Comparison of ENCODE assay signal across 1 cellular context in the genomic region with DNA sequence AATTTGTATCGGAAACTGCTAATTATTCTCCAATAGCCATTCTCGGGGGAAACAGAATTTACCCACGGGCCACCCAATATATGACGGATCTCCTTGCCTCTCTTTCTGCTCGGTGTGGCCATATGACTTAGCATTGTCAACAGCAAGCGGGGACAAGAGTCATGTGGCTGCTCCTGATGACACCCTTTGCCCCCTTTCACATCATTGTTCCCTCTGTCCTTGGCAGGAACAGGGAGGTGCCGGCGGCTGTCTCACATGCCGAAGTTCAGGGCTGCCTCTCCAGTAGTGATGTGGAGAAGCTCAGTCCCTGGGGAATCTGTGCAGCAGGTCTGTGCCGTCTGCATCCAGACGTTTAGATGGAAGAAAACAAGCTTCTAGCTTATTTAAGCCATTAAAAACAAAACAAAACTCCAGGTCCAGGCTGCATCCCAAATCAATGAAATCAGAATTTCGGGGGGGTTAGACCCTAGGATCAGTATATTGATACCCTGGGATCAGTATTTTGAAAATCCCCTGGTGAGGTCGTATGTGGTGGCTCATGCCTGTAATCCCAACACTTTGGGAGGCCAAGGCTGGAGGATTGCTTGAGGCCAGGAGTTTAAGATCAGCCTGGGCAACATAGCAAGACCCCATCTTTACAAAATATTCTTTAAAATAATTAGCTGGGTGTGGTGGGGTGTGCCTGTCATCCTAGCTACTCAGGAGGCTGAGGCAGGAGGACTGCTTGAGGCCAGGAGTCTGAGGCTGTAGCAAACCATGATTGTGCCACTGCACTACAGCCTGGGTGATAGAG.
TF ChIP-seq lines count a peak whose summit lies in the region.

No MANE protein-coding gene starts in this region.

TF ChIP-seq in HepG2, 621 proteins besides CTCF, POLR2A, EP300 and RAD21 (continued from another document and continues in another):
- TF ChIP-seq KAT8 (CRISPR knock-in tag; IDR thresholded peaks at IDR 0.05) (peak; percentile 27; the same call in 1 of the 2 replicates), ETV5 (CRISPR knock-in tag; IDR thresholded peaks at IDR 0.05; ENCODE audit: borderline replicate concordance) (peak; percentile 13; the same call in 1 of the 2 replicates), ZNF773 (CRISPR knock-in tag; IDR thresholded peaks at IDR 0.05; ENCODE audit: borderline replicate concordance) (no peak), GLI4 (CRISPR knock-in tag; IDR thresholded peaks at IDR 0.05; ENCODE audit: borderline replicate concordance) (no peak), NR2F6 (IDR thresholded peaks at IDR 0.05) (no peak), NR2F6 (CRISPR knock-in tag; IDR thresholded peaks at IDR 0.05) (peak; percentile 61; the same call in 1 of the 2 replicates), NCOA2 (CRISPR knock-in tag; IDR thresholded peaks at IDR 0.05) (0 out of 2 replicates have a peak, but pooled peaks have one; percentile 10), SOX5 (CRISPR knock-in tag; IDR thresholded peaks at IDR 0.05; ENCODE audit: borderline replicate concordance) (peak; percentile 95), SP2 (CRISPR knock-in tag; IDR thresholded peaks at IDR 0.05) (no peak), FOXA3 (CRISPR knock-in tag; IDR thresholded peaks at IDR 0.05) (peak; percentile 72), CEBPB (IDR thresholded peaks at IDR 0.05; ENCODE audit: borderline replicate concordance, low read depth, low read length) (no peak), ZNF280D (CRISPR knock-in tag; IDR thresholded peaks at IDR 0.05) (no peak), HOXA7 (CRISPR knock-in tag; IDR thresholded peaks at IDR 0.05) (no peak), ZKSCAN1 (IDR thresholded peaks at IDR 0.05; ENCODE audit: low read length) (no peak), FOXO1 (CRISPR knock-in tag; IDR thresholded peaks at IDR 0.05) (no peak), FOXK2 (IDR thresholded peaks at IDR 0.05) (no peak), FOXP1 (IDR thresholded peaks at IDR 0.05) (no peak), FOXP1 (CRISPR knock-in tag; IDR thresholded peaks at IDR 0.05) (peak; percentile 31; the same call in 1 of the 2 replicates), SOX6 (IDR thresholded peaks at IDR 0.05) (no peak), SOX6 (CRISPR knock-in tag; IDR thresholded peaks at IDR 0.05) (peak; percentile 84), ZNF660 (CRISPR knock-in tag; IDR thresholded peaks at IDR 0.05; ENCODE audit: borderline replicate concordance, low read depth) (no peak), SALL1 (CRISPR knock-in tag; IDR thresholded peaks at IDR 0.05) (peak; percentile 51; the same call in 1 of the 2 replicates)
- TF ChIP-seq, protein P1, sequence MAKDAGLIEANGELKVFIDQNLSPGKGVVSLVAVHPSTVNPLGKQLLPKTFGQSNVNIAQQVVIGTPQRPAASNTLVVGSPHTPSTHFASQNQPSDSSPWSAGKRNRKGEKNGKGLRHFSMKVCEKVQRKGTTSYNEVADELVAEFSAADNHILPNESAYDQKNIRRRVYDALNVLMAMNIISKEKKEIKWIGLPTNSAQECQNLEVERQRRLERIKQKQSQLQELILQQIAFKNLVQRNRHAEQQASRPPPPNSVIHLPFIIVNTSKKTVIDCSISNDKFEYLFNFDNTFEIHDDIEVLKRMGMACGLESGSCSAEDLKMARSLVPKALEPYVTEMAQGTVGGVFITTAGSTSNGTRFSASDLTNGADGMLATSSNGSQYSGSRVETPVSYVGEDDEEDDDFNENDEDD (CRISPR knock-in tag; IDR thresholded peaks at IDR 0.05; ENCODE audit: borderline replicate concordance): peak; percentile 56; the same call in 1 of the 2 replicates
- TF ChIP-seq, protein P2, sequence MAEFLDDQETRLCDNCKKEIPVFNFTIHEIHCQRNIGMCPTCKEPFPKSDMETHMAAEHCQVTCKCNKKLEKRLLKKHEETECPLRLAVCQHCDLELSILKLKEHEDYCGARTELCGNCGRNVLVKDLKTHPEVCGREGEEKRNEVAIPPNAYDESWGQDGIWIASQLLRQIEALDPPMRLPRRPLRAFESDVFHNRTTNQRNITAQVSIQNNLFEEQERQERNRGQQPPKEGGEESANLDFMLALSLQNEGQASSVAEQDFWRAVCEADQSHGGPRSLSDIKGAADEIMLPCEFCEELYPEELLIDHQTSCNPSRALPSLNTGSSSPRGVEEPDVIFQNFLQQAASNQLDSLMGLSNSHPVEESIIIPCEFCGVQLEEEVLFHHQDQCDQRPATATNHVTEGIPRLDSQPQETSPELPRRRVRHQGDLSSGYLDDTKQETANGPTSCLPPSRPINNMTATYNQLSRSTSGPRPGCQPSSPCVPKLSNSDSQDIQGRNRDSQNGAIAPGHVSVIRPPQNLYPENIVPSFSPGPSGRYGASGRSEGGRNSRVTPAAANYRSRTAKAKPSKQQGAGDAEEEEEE (CRISPR knock-in tag; IDR thresholded peaks at IDR 0.05; ENCODE audit: borderline replicate concordance): no peak
- TF ChIP-seq, protein P3, sequence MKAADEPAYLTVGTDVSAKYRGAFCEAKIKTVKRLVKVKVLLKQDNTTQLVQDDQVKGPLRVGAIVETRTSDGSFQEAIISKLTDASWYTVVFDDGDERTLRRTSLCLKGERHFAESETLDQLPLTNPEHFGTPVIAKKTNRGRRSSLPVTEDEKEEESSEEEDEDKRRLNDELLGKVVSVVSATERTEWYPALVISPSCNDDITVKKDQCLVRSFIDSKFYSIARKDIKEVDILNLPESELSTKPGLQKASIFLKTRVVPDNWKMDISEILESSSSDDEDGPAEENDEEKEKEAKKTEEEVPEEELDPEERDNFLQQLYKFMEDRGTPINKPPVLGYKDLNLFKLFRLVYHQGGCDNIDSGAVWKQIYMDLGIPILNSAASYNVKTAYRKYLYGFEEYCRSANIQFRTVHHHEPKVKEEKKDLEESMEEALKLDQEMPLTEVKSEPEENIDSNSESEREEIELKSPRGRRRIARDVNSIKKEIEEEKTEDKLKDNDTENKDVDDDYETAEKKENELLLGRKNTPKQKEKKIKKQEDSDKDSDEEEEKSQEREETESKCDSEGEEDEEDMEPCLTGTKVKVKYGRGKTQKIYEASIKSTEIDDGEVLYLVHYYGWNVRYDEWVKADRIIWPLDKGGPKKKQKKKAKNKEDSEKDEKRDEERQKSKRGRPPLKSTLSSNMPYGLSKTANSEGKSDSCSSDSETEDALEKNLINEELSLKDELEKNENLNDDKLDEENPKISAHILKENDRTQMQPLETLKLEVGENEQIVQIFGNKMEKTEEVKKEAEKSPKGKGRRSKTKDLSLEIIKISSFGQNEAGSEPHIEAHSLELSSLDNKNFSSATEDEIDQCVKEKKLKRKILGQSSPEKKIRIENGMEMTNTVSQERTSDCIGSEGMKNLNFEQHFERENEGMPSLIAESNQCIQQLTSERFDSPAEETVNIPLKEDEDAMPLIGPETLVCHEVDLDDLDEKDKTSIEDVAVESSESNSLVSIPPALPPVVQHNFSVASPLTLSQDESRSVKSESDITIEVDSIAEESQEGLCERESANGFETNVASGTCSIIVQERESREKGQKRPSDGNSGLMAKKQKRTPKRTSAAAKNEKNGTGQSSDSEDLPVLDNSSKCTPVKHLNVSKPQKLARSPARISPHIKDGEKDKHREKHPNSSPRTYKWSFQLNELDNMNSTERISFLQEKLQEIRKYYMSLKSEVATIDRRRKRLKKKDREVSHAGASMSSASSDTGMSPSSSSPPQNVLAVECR (CRISPR knock-in tag; IDR thresholded peaks at IDR 0.05; ENCODE audit: borderline replicate concordance): peak; percentile 44; the same call in 1 of the 2 replicates
- TF ChIP-seq, protein P4, sequence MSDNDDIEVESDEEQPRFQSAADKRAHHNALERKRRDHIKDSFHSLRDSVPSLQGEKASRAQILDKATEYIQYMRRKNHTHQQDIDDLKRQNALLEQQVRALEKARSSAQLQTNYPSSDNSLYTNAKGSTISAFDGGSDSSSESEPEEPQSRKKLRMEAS (IDR thresholded peaks at IDR 0.05): peak; percentile 73; the same call in 1 of the 2 replicates
- TF ChIP-seq, protein P5, sequence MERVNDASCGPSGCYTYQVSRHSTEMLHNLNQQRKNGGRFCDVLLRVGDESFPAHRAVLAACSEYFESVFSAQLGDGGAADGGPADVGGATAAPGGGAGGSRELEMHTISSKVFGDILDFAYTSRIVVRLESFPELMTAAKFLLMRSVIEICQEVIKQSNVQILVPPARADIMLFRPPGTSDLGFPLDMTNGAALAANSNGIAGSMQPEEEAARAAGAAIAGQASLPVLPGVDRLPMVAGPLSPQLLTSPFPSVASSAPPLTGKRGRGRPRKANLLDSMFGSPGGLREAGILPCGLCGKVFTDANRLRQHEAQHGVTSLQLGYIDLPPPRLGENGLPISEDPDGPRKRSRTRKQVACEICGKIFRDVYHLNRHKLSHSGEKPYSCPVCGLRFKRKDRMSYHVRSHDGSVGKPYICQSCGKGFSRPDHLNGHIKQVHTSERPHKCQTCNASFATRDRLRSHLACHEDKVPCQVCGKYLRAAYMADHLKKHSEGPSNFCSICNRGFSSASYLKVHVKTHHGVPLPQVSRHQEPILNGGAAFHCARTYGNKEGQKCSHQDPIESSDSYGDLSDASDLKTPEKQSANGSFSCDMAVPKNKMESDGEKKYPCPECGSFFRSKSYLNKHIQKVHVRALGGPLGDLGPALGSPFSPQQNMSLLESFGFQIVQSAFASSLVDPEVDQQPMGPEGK (CRISPR knock-in tag; IDR thresholded peaks at IDR 0.05): peak; percentile 36; the same call in 1 of the 2 replicates
- TF ChIP-seq, protein P6, sequence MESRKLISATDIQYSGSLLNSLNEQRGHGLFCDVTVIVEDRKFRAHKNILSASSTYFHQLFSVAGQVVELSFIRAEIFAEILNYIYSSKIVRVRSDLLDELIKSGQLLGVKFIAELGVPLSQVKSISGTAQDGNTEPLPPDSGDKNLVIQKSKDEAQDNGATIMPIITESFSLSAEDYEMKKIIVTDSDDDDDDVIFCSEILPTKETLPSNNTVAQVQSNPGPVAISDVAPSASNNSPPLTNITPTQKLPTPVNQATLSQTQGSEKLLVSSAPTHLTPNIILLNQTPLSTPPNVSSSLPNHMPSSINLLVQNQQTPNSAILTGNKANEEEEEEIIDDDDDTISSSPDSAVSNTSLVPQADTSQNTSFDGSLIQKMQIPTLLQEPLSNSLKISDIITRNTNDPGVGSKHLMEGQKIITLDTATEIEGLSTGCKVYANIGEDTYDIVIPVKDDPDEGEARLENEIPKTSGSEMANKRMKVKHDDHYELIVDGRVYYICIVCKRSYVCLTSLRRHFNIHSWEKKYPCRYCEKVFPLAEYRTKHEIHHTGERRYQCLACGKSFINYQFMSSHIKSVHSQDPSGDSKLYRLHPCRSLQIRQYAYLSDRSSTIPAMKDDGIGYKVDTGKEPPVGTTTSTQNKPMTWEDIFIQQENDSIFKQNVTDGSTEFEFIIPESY (CRISPR knock-in tag; IDR thresholded peaks at IDR 0.05): peak; percentile 37; the same call in 1 of the 2 replicates
- TF ChIP-seq, protein P7, sequence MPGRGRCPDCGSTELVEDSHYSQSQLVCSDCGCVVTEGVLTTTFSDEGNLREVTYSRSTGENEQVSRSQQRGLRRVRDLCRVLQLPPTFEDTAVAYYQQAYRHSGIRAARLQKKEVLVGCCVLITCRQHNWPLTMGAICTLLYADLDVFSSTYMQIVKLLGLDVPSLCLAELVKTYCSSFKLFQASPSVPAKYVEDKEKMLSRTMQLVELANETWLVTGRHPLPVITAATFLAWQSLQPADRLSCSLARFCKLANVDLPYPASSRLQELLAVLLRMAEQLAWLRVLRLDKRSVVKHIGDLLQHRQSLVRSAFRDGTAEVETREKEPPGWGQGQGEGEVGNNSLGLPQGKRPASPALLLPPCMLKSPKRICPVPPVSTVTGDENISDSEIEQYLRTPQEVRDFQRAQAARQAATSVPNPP (CRISPR knock-in tag; IDR thresholded peaks at IDR 0.05): no peak
